Comparison of ENCODE assay signal across 14 cellular contexts in the genomic region with DNA sequence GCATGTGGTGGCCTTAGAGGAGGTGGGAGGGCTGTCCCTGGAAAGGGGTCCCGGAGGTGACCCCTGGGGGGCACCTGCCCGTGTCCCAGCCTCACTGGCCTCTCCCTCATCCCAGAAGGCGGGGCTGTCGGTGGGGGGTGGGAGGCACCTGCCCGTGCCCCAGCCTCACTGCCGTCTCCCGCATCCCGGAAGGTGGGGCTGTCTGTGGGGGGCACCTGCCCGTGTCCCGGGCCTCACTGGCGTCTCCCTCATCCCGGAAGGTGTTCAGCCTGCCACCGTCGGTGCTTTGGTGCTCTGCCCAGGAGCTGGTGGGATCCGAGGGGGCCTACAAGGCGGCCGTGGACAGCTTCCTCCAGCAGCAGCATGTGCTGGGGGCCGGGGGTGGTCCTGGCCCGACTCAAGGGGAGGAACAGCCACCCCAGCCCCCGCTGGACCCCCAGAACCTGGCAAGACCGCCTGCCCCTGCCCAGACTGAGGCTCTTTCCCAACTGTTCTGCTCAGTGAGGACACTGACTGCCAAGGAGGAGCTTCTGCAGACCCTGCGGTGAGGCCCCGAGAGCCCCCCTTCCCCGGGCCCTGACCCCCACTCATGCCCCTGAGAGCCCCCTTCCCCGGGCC. TPM values are rescaled to one million over a fixed set of nuclear protein-coding genes. Genes with fewer than 3 reads are reported as not detected.
DNase-seq lines count a peak whose midpoint lies in the region; TF ChIP-seq lines count a peak whose summit lies in the region.
"Had no signal": no experiment of that assay in that cellular context is flagged by ENCODE, and none has a peak within 500 bp of the region (broad histone marks: within the 10 kb centered on the region; RNA-seq: fewer than 3 reads in every experiment).

No MANE protein-coding gene starts in this region.

- H3K9me3 ChIP-seq in iPS-15b (ENCODE audit: control insufficient read depth, insufficient read depth, low read length) = no peaks in the 10 kb centered on the region
- H3K9me3 ChIP-seq: BLaER1, Caco-2 had no signal

- no peaks in the 10 kb centered on the region for H3K27me3 ChIP-seq in iPS-15b (ENCODE audit: control insufficient read depth, insufficient read depth, low read length)
- H3K27me3 ChIP-seq: BLaER1 had no signal

- peaks cover 39% of the 10 kb centered on the region for H3K36me3 ChIP-seq in iPS-15b (ENCODE audit: control insufficient read depth, insufficient read depth, low read length)

- H3K27ac Mint-ChIP-seq in activated T-cell treated with anti-CD3 and anti-CD28 coated beads, Interleukin-2, amount 50 U/mL, for 24 hours = peak overlapping the region; percentile 67

- H3K9me3 Mint-ChIP-seq in activated T-cell treated with anti-CD3 and anti-CD28 coated beads, Interleukin-2, amount 50 U/mL, for 24 hours = no peaks in the 10 kb centered on the region
- H3K9me3 Mint-ChIP-seq: CD8-positive, alpha-beta memory T cell; IgD-negative memory B cell had no signal

- H3K36me3 Mint-ChIP-seq in activated T-cell treated with anti-CD3 and anti-CD28 coated beads, Interleukin-2, amount 50 U/mL, for 24 hours (ENCODE audit: low read depth) = peaks cover 79% of the 10 kb centered on the region
- H3K36me3 Mint-ChIP-seq: IgD-negative memory B cell had no signal

- H3K4me3 ChIP-seq in iPS-15b (ENCODE audit: low read depth, low read length) = no peak overlapping the region
- H3K4me3 ChIP-seq: BLaER1 had no signal

- H3K9ac ChIP-seq in iPS-15b (ENCODE audit: low read depth, low read length) = peak overlapping the region; percentile 5
- H3K9ac ChIP-seq: BLaER1 had no signal

- no peak for TF ChIP-seq RAD21 in Ishikawa (IDR thresholded peaks at IDR 0.05; ENCODE audit: low read depth)

- H3K4me3 Mint-ChIP-seq in activated T-cell treated with anti-CD3 and anti-CD28 coated beads, Interleukin-2, amount 50 U/mL, for 24 hours = no peak overlapping the region
- H3K4me3 Mint-ChIP-seq: CD8-positive, alpha-beta memory T cell had no signal

- peaks cover 32% of the 10 kb centered on the region for H3K4me1 Mint-ChIP-seq in activated T-cell treated with anti-CD3 and anti-CD28 coated beads, Interleukin-2, amount 50 U/mL, for 24 hours (ENCODE audit: low read depth)

- no peaks in the 10 kb centered on the region for H3K4me1 ChIP-seq in iPS-15b (ENCODE audit: control insufficient read depth, insufficient read depth, low read length)
- H3K4me1 ChIP-seq: Caco-2 had no signal

- no peak for DNase-seq in activated T-cell treated with anti-CD3 and anti-CD28 coated beads, Interleukin-2, amount 50 U/mL, for 24 hours
- DNase-seq in activated T-cell treated with anti-CD3 and anti-CD28 coated beads for 4 hours (no peak), NCI-H1694 treated with DMSO at 0.1 percent for 48 hours (lab: John Stamatoyannopoulos, UW) (no peak), hepatic stellate cell (ENCODE audit: low spot score) (no peak), occipital lobe (lab: John Stamatoyannopoulos, UW) (no peak)
- DNase-seq: AML-193; Caco-2; CD8-positive, alpha-beta memory T cell; DMS 273 treated with DMSO at 0.1 percent for 48 hours had no signal

- H3K27me3 Mint-ChIP-seq in activated T-cell treated with anti-CD3 and anti-CD28 coated beads, Interleukin-2, amount 50 U/mL, for 24 hours = no peaks in the 10 kb centered on the region
- H3K27me3 Mint-ChIP-seq: IgD-negative memory B cell had no signal

- no peak for TF ChIP-seq EP300 in Ishikawa (IDR thresholded peaks at IDR 0.05; ENCODE audit: borderline replicate concordance)

TF ChIP-seq in Ishikawa, 13 proteins besides CTCF, POLR2A, EP300 and RAD21:
- TF ChIP-seq ZBTB7A (IDR thresholded peaks at IDR 0.05; ENCODE audit: low read depth) (peak; percentile 65; the same call in 1 of the 2 replicates), FOXM1 (IDR thresholded peaks at IDR 0.05; ENCODE audit: borderline replicate concordance, low read depth) (no peak), YY1 (IDR thresholded peaks at IDR 0.05; ENCODE audit: low read depth) (no peak), CREB1 (IDR thresholded peaks at IDR 0.05; ENCODE audit: low read depth) (no peak), TAF1 (IDR thresholded peaks at IDR 0.05; ENCODE audit: low read depth) (no peak)
- TF ChIP-seq, protein P1, sequence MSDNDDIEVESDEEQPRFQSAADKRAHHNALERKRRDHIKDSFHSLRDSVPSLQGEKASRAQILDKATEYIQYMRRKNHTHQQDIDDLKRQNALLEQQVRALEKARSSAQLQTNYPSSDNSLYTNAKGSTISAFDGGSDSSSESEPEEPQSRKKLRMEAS (IDR thresholded peaks at IDR 0.05) = no peak
- TF ChIP-seq, protein P2, sequence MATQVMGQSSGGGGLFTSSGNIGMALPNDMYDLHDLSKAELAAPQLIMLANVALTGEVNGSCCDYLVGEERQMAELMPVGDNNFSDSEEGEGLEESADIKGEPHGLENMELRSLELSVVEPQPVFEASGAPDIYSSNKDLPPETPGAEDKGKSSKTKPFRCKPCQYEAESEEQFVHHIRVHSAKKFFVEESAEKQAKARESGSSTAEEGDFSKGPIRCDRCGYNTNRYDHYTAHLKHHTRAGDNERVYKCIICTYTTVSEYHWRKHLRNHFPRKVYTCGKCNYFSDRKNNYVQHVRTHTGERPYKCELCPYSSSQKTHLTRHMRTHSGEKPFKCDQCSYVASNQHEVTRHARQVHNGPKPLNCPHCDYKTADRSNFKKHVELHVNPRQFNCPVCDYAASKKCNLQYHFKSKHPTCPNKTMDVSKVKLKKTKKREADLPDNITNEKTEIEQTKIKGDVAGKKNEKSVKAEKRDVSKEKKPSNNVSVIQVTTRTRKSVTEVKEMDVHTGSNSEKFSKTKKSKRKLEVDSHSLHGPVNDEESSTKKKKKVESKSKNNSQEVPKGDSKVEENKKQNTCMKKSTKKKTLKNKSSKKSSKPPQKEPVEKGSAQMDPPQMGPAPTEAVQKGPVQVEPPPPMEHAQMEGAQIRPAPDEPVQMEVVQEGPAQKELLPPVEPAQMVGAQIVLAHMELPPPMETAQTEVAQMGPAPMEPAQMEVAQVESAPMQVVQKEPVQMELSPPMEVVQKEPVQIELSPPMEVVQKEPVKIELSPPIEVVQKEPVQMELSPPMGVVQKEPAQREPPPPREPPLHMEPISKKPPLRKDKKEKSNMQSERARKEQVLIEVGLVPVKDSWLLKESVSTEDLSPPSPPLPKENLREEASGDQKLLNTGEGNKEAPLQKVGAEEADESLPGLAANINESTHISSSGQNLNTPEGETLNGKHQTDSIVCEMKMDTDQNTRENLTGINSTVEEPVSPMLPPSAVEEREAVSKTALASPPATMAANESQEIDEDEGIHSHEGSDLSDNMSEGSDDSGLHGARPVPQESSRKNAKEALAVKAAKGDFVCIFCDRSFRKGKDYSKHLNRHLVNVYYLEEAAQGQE (IDR thresholded peaks at IDR 0.05; ENCODE audit: low read depth) = no peak

RNA-seq across cellular contexts. Expression of a gene that starts 6.2 kb away (rescaled TPM):
- total RNA-seq in occipital lobe = 15.9 TPM

RNA-seq across cellular contexts. Expression of a gene that starts 6.3 kb away (rescaled TPM):
- total RNA-seq in occipital lobe = 10.9 TPM

RNA-seq across cellular contexts. Expression of a gene that starts 26.2 kb away (rescaled TPM):
- 0.16 TPM for total RNA-seq in occipital lobe
- total RNA-seq: Daoy had no signal

RNA-seq across cellular contexts. Expression of a gene that starts 49.6 kb away (rescaled TPM):
- total RNA-seq in occipital lobe = 48.8 TPM
